In the genomic region with DNA sequence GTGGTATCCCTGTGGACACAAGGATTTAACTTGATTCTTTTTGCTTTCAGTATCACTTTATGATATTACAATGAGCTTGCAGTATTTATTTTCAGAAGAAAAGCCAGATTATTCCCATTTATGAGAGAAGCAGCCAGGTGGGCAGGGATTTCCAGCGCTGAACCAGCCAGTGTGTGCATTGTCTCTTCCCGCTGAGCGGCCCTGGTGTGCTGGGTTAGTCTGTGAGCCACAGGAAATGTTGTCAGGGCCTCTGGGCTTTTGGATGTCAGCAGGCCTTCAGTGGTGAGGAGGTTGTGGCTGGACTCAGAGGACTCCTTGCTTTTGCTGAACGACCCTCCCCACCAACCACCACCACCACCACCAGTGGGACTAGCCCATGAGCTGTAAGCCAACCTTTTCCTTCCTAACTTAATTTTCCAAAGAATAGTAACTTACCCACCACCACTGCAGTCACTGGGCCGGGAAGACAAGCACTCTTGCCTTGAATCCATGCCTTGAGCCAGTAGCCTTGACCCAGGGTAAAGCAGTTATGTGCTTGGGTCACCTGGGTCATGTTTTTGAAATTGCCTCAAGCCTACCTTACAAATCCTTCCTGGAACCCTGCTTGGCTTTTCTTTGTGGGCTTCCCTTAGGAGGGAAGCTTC, we compare ENCODE assay signal across 10 cellular contexts. TPM values are rescaled to one million over a fixed set of nuclear protein-coding genes. Genes with fewer than 3 reads are reported as not detected.
DNase-seq lines count a peak whose midpoint lies in the region; ATAC-seq, FAIRE-seq and TF ChIP-seq lines count a peak whose summit lies in the region.
"Had no signal": no experiment of that assay in that cellular context is flagged by ENCODE, and none has a peak within 500 bp of the region (broad histone marks: within the 10 kb centered on the region; RNA-seq: fewer than 3 reads in every experiment).

No MANE protein-coding gene starts in this region.

- H3K27me3 Mint-ChIP-seq in CD4-positive, alpha-beta T cell = no peaks in the 10 kb centered on the region
- no peaks in the 10 kb centered on the region for H3K27me3 Mint-ChIP-seq in astrocyte (ENCODE audit: low read depth, unreplicated experiment)
- no peaks in the 10 kb centered on the region for H3K27me3 Mint-ChIP-seq in activated T-cell treated with anti-CD3 and anti-CD28 coated beads, Interleukin-2, amount 50 U/mL, for 24 hours

- H3K9ac ChIP-seq in astrocyte (ENCODE audit: low read length) = peak overlapping the region; percentile 48

- CTCF ChIA-PET in CD4-positive, alpha-beta T cell (lab: Charles Lee) = no interaction called here

- intact Hi-C loops in CD4-positive, alpha-beta T cell (cut with DNase I, micrococcal nuclease) = no loop called here

- no peaks in the 10 kb centered on the region for H3K36me3 ChIP-seq in astrocyte (ENCODE audit: insufficient read depth, low read length)
- H3K36me3 ChIP-seq: cardiac muscle cell had no signal

- no peak overlapping the region for H3K4me3 Mint-ChIP-seq in CD4-positive, alpha-beta T cell
- peak overlapping the region; percentile 54 for H3K4me3 Mint-ChIP-seq in astrocyte (ENCODE audit: unreplicated experiment)
- H3K4me3 Mint-ChIP-seq in activated T-cell treated with anti-CD3 and anti-CD28 coated beads, Interleukin-2, amount 50 U/mL, for 24 hours = no peak overlapping the region

- H2AFZ ChIP-seq in astrocyte (ENCODE audit: low read depth, low read length) = no peak overlapping the region

- H3K27ac ChIP-seq in CD4-positive, alpha-beta T cell (ENCODE audit: low read depth, low read length) = no peak overlapping the region
- H3K27ac ChIP-seq in astrocyte (ENCODE audit: low read depth, low read length) = peak overlapping the region; percentile 76
- H3K27ac ChIP-seq: cardiac muscle cell, SK-N-MC had no signal

- no peak for ATAC-seq in CD4-positive, alpha-beta T cell (ENCODE audit: poor library complexity)
- peak; percentile 4 for ATAC-seq in HG03064 (IDR thresholded peaks at IDR 0.05; ENCODE audit: low read depth, unreplicated experiment)

- peaks cover 2% of the 10 kb centered on the region for H3K36me3 Mint-ChIP-seq in CD4-positive, alpha-beta T cell (ENCODE audit: low read depth)
- H3K36me3 Mint-ChIP-seq in astrocyte (ENCODE audit: low read depth, unreplicated experiment) = peaks cover 6% of the 10 kb centered on the region
- no peaks in the 10 kb centered on the region for H3K36me3 Mint-ChIP-seq in activated T-cell treated with anti-CD3 and anti-CD28 coated beads, Interleukin-2, amount 50 U/mL, for 24 hours (ENCODE audit: low read depth)

- peaks cover 76% of the 10 kb centered on the region for H4K20me1 ChIP-seq in astrocyte (ENCODE audit: insufficient read depth, low read length)

- H3K9me3 ChIP-seq in CD4-positive, alpha-beta T cell (ENCODE audit: control insufficient read depth, low read length) = no peaks in the 10 kb centered on the region
- no peaks in the 10 kb centered on the region for H3K9me3 ChIP-seq in astrocyte (ENCODE audit: insufficient read depth, low read depth, low read length)

- no peak for FAIRE-seq in astrocyte (lab: Jason Lieb, UNC)

- DNase-seq in CD4-positive, alpha-beta T cell = no peak
- no peak for DNase-seq in astrocyte (ENCODE audit: low read depth)
- DNase-seq in mesenteric fat pad (ENCODE audit: low spot score) = peak; percentile 69
- DNase-seq in HPDE6-E6E7 (ENCODE audit: extremely low spot score) = no peak
- no peak for DNase-seq in activated T-cell treated with anti-CD3 and anti-CD28 coated beads, Interleukin-2, amount 50 U/mL, for 24 hours
- no peak for DNase-seq in NCI-H128 (lab: John Stamatoyannopoulos, UW; ENCODE audit: unreplicated experiment)
- no peak for DNase-seq in COLO829 (ENCODE audit: low spot score)

- no peak for TF ChIP-seq CTCF in CD4-positive, alpha-beta T cell (IDR thresholded peaks at IDR 0.05)
- TF ChIP-seq CTCF in astrocyte (IDR thresholded peaks at IDR 0.05; ENCODE audit: insufficient read depth, low read depth, low read length) = no peak

- POLR2A ChIA-PET in CD4-positive, alpha-beta T cell (lab: Charles Lee) = no interaction called here

- peaks cover 95% of the 10 kb centered on the region for H3K79me2 ChIP-seq in astrocyte (ENCODE audit: insufficient read depth, low read length)

- H3K9me3 Mint-ChIP-seq in CD4-positive, alpha-beta T cell = no peaks in the 10 kb centered on the region
- no peaks in the 10 kb centered on the region for H3K9me3 Mint-ChIP-seq in astrocyte (ENCODE audit: unreplicated experiment)
- no peaks in the 10 kb centered on the region for H3K9me3 Mint-ChIP-seq in activated T-cell treated with anti-CD3 and anti-CD28 coated beads, Interleukin-2, amount 50 U/mL, for 24 hours

- peaks cover 68% of the 10 kb centered on the region for H3K4me1 ChIP-seq in astrocyte (ENCODE audit: insufficient read depth, low read length)

- peak overlapping the region; percentile 69 for H3K27ac Mint-ChIP-seq in CD4-positive, alpha-beta T cell
- peak overlapping the region; percentile 97 for H3K27ac Mint-ChIP-seq in astrocyte (ENCODE audit: unreplicated experiment)
- no peak overlapping the region for H3K27ac Mint-ChIP-seq in activated T-cell treated with anti-CD3 and anti-CD28 coated beads, Interleukin-2, amount 50 U/mL, for 24 hours

- peaks cover 66% of the 10 kb centered on the region for H3K4me1 Mint-ChIP-seq in CD4-positive, alpha-beta T cell (ENCODE audit: low read depth)
- peaks cover 81% of the 10 kb centered on the region for H3K4me1 Mint-ChIP-seq in astrocyte (ENCODE audit: low read depth, unreplicated experiment)
- H3K4me1 Mint-ChIP-seq in activated T-cell treated with anti-CD3 and anti-CD28 coated beads, Interleukin-2, amount 50 U/mL, for 24 hours (ENCODE audit: low read depth) = peaks cover 63% of the 10 kb centered on the region

- no peak overlapping the region for H3K4me3 ChIP-seq in astrocyte (ENCODE audit: insufficient read depth, low read depth, low read length)
- H3K4me3 ChIP-seq: cardiac muscle cell, SK-N-MC had no signal

- no peaks in the 10 kb centered on the region for H3K27me3 ChIP-seq in CD4-positive, alpha-beta T cell (ENCODE audit: control insufficient read depth, insufficient read depth, low read length)
- H3K27me3 ChIP-seq in astrocyte (ENCODE audit: insufficient read depth, low read length) = no peaks in the 10 kb centered on the region
- H3K27me3 ChIP-seq: cardiac muscle cell had no signal

- peak overlapping the region; percentile 69 for H3K4me2 ChIP-seq in astrocyte (ENCODE audit: low read length)

RNA-seq across cellular contexts. Expression of a gene that starts 33.1 kb away (rescaled TPM):
- total RNA-seq in CD4-positive, alpha-beta T cell = 10 to 100 TPM; 39.7 to 42.1 TPM
- 434 and 521 TPM in 2 replicates for total RNA-seq in astrocyte
- 96.3 TPM for total RNA-seq in mesenteric fat pad
